24 cellular contexts compared by ENCODE assay signal in the genomic region with DNA sequence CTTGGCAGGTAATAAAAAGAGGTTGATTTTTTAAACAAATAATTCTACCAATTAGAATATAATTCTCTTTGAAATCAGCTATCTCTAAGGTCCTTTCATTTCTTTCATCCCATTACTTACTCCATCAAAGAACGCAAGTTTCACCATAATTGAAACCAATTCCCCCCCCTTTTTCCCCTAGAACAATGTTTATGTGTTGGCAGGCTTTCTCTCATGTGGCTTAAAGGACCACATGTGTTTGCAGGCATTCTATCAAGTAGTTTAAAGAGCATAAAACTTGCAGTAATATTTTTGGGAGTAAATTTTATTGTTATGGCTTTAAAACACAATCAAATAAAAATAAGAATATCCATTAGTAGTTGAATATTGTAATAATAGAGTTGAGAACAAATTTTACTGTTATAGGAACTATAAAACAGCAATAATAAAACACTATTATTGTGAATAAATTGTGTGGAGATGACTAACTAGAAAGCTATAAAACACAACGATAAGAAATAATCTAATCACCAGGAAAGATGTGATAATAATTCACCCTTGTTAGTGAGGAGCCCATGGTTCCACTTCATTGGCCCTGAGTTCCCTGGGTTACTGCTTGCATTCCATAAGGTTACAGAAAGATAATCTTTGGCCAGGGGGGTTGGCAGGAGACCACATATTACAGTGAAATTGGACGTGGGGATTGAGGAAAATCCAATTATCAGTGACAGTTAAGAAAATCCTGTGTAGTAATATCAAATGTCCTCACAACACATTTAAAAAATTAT. TPM values are rescaled to one million over a fixed set of nuclear protein-coding genes. Genes with fewer than 3 reads are reported as not detected.
"Had no signal": no experiment of that assay in that cellular context is flagged by ENCODE, and none has a peak within 500 bp of the region (broad histone marks: within the 10 kb centered on the region; RNA-seq: fewer than 3 reads in every experiment).

No MANE protein-coding gene starts in this region.

- H3K9me3 Mint-ChIP-seq: stimulated activated naive CD8-positive, alpha-beta T cell treated with anti-CD3 and anti-CD28 coated beads, Interleukin-15, Interleukin-2, amounts not matched to agents 100 ng/mL and 50 ng/mL, for 24 hours; T-helper 1 cell treated with Interleukin-12 subunit alpha and Interleukin-12 subunit beta and Interleukin-4 antibody, amounts not matched to agents 30 μg/mL and 1 μg/mL, for 36 hours had no signal

- H3K4me3 ChIP-seq: gastroesophageal sphincter, hepatocyte, lower lobe of right lung, neural progenitor cell, ovary, upper lobe of left lung had no signal

- H3K36me3 Mint-ChIP-seq: activated CD8-positive, alpha-beta memory T cell treated with anti-CD3 and anti-CD28 coated beads, Interleukin-2, amount 10 ng/mL, durations not matched to agents 7 days and 5 days; activated naive CD8-positive, alpha-beta T cell; mesothelial cell of epicardium; neural progenitor cell had no signal

- H3K36me3 ChIP-seq: gastroesophageal sphincter, lower lobe of right lung, neural progenitor cell, ovary, upper lobe of left lung had no signal

- ATAC-seq: activated CD8-positive, alpha-beta memory T cell treated with anti-CD3 and anti-CD28 coated beads, Interleukin-2, amount 10 ng/mL, durations not matched to agents 7 days and 5 days; effector memory CD8-positive, alpha-beta T cell; gastroesophageal sphincter; lower lobe of right lung had no signal

- H3K27me3 Mint-ChIP-seq: activated T-cell treated with anti-CD3 and anti-CD28 coated beads, Interleukin-2, amount 50 U/mL, for 24 hours; stimulated activated naive CD8-positive, alpha-beta T cell treated with anti-CD3 and anti-CD28 coated beads, Interleukin-15, Interleukin-2, amounts not matched to agents 100 ng/mL and 50 ng/mL, for 24 hours had no signal

- H3K4me1 Mint-ChIP-seq: activated CD8-positive, alpha-beta memory T cell treated with anti-CD3 and anti-CD28 coated beads, Interleukin-2, amount 10 ng/mL, durations not matched to agents 7 days and 5 days; mesothelial cell of epicardium had no signal

- DNase-seq: activated CD4-positive, alpha-beta T cell treated with anti-CD3 and anti-CD28 coated beads, Interleukin-2, amount 50 U/mL, for 4 hours; activated CD4-positive, CD25-positive, alpha-beta regulatory T cell; activated CD8-positive, alpha-beta memory T cell treated with anti-CD3 and anti-CD28 coated beads, Interleukin-2, amount 10 ng/mL, durations not matched to agents 7 days and 5 days; activated effector memory CD4-positive, alpha-beta T cell treated with Interleukin-2 at 50 U/mL for 16 hours; activated T-cell treated with anti-CD3 and anti-CD28 coated beads, Interleukin-2, amount 50 U/mL, for 24 hours; anterior cingulate cortex; effector memory CD8-positive, alpha-beta T cell; lower lobe of right lung; ovary; stimulated activated CD4-positive, alpha-beta T cell treated with anti-CD3 and anti-CD28 coated beads, Interleukin-15, amount 100 ng/mL, for 24 hours; stimulated activated CD4-positive, alpha-beta T cell treated with anti-CD3 and anti-CD28 coated beads, Interleukin-4, amount 100 ng/mL, for 24 hours; upper lobe of left lung had no signal

- H3K27me3 ChIP-seq: gastroesophageal sphincter, hepatocyte, neural progenitor cell, ovary, upper lobe of left lung had no signal

- H3K27ac Mint-ChIP-seq: activated CD8-positive, alpha-beta memory T cell treated with anti-CD3 and anti-CD28 coated beads, Interleukin-2, amount 10 ng/mL, durations not matched to agents 7 days and 5 days; activated naive CD8-positive, alpha-beta T cell; activated T-cell treated with anti-CD3 and anti-CD28 coated beads, Interleukin-2, amount 50 U/mL, for 24 hours; effector memory CD8-positive, alpha-beta T cell; mesothelial cell of epicardium; neural progenitor cell; stimulated activated naive CD8-positive, alpha-beta T cell treated with anti-CD3 and anti-CD28 coated beads, Interleukin-15, Interleukin-2, amounts not matched to agents 100 ng/mL and 50 ng/mL, for 24 hours; T-helper 1 cell treated with Interleukin-12 subunit alpha and Interleukin-12 subunit beta and Interleukin-4 antibody, amounts not matched to agents 30 μg/mL and 1 μg/mL, for 36 hours had no signal

- H3K9me3 ChIP-seq: gastroesophageal sphincter, lower lobe of right lung, ovary, upper lobe of left lung had no signal

- H3K4me3 Mint-ChIP-seq: activated CD8-positive, alpha-beta memory T cell treated with anti-CD3 and anti-CD28 coated beads, Interleukin-2, amount 10 ng/mL, durations not matched to agents 7 days and 5 days; activated naive CD8-positive, alpha-beta T cell; activated T-cell treated with anti-CD3 and anti-CD28 coated beads, Interleukin-2, amount 50 U/mL, for 24 hours; effector memory CD8-positive, alpha-beta T cell; mesothelial cell of epicardium; neural progenitor cell; stimulated activated naive CD8-positive, alpha-beta T cell treated with anti-CD3 and anti-CD28 coated beads, Interleukin-15, Interleukin-2, amounts not matched to agents 100 ng/mL and 50 ng/mL, for 24 hours; T-helper 1 cell treated with Interleukin-12 subunit alpha and Interleukin-12 subunit beta and Interleukin-4 antibody, amounts not matched to agents 30 μg/mL and 1 μg/mL, for 36 hours had no signal

RNA-seq across cellular contexts. Expression of gene CPO, which starts 2.7 kb away (rescaled TPM):
- total RNA-seq: activated CD8-positive, alpha-beta memory T cell treated with anti-CD3 and anti-CD28 coated beads, Interleukin-2, amount 10 ng/mL, durations not matched to agents 7 days and 5 days; bronchial epithelial cell; epithelial cell of proximal tubule; hepatocyte; kidney epithelial cell; lower lobe of right lung; myocyte; temporal lobe; upper lobe of left lung had no signal
- polyA plus RNA-seq: hepatocyte had no signal
